In the genomic region with DNA sequence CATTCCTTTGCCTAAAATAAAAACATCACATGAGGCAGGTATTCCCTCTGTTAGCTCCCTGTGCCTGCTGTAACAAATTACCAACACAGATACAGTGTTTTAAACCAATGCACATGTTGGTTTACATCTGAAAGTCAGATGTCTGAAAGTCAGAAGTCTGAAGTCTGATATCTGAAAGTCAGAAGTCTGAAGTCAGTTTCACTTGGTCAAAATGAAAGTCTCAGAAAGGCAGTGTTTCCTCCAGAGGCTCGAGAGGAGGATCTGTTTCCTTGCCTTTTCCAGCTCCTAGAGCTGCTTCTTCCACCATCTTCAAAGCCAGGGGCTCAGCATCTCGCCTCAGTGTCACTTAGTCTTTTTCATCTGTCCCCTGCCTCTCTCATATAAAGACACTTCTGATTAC, we compare ENCODE assay signal across 14 cellular contexts. TPM values are rescaled to one million over a fixed set of nuclear protein-coding genes. Genes with fewer than 3 reads are reported as not detected.
A peak's percentile ranks its signal among the peaks of the same experiment; 100 is the strongest.
DNase-seq lines count a peak whose midpoint lies in the region; ATAC-seq lines count a peak whose summit lies in the region.
"Had no signal": no experiment of that assay in that cellular context is flagged by ENCODE, and none has a peak within 500 bp of the region (broad histone marks: within the 10 kb centered on the region; RNA-seq: fewer than 3 reads in every experiment).

No MANE protein-coding gene starts in this region.

- intact Hi-C loops in left cardiac atrium (cut with DNase I) = no loop called here

- ATAC-seq in GM19043 (IDR thresholded peaks at IDR 0.05; ENCODE audit: low read depth, unreplicated experiment) (peak; percentile 94), HG02571 (IDR thresholded peaks at IDR 0.05; ENCODE audit: unreplicated experiment) (peak; percentile 90), HG03175 (IDR thresholded peaks at IDR 0.05; ENCODE audit: unreplicated experiment) (peak; percentile 95), left cardiac atrium (no peak)

- DNase-seq in left cardiac atrium (no peak), OCI-M1 (lab: John Stamatoyannopoulos, UW) (no peak), GM19240 (ENCODE audit: insufficient read length, low spot score) (no peak)
- no peak for DNase-seq in activated CD4-positive, alpha-beta T cell treated with anti-CD3 and anti-CD28 coated beads, Interleukin-2, amount 50 U/mL, for 1 hour
- DNase-seq: activated CD4-positive, alpha-beta T cell treated with anti-CD3 and anti-CD28 coated beads for 1 hour; brain microvascular endothelial cell; mesenchymal stem cell; MV-4-11; NCI-H526 treated with DMSO at 0.1 percent for 48 hours; SHP77 treated with DMSO at 0.1 percent for 48 hours had no signal

RNA-seq across cellular contexts. Expression of gene SST, which starts 22.0 kb away (rescaled TPM):
- not detected for total RNA-seq in left cardiac atrium
- total RNA-seq: endothelial cell of umbilical vein had no signal

RNA-seq across cellular contexts. Expression of gene RTP2, which starts 54.2 kb away (rescaled TPM):
- total RNA-seq in left cardiac atrium = not detected
- total RNA-seq: endothelial cell of umbilical vein had no signal

Comparison
In these comparisons a context has a peak if more than half of its experiments do, and no peak if none do; other contexts are left out.
1. ATAC-seq: peak in GM19043 (single experiment), HG02571 (single experiment) and HG03175 (single experiment); none in left cardiac atrium (0 of 2).